26 cellular contexts compared by ENCODE assay signal in genomic region chrX:18591834-18592233, GRCh38.
"Had no signal": no experiment of that assay in that cellular context is flagged by ENCODE, and none has a peak within 500 bp of the region (broad histone marks: within the 10 kb centered on the region; RNA-seq: fewer than 3 reads in every experiment).

No MANE protein-coding gene starts in this region.

- H3K9me3 ChIP-seq: left ventricle myocardium inferior, neutrophil, right atrium auricular region, right lobe of liver, tibial nerve, vagina had no signal

- FAIRE-seq: keratinocyte had no signal

- H3K4me1 ChIP-seq: left ventricle myocardium inferior, neural progenitor cell, right atrium auricular region, right lobe of liver, tibial nerve, vagina had no signal

- H3K27ac ChIP-seq: left ventricle myocardium inferior, neural progenitor cell, neutrophil, right atrium auricular region, right lobe of liver, tibial nerve, vagina had no signal

- ATAC-seq: left cardiac atrium; natural killer cell; stimulated activated memory B cell treated with anti-CD40 and anti-IgM and Interleukin-4, amounts not matched to agents 10 μg/mL and 1 μg/mL and 100 μg/mL, for 72 hours; stimulated activated naive CD8-positive, alpha-beta T cell treated with anti-CD3 and anti-CD28 coated beads, Interleukin-15, amount 100 ng/mL, for 72 hours had no signal

- H3K4me3 ChIP-seq: left ventricle myocardium inferior, lung, neural progenitor cell, right atrium auricular region, right lobe of liver, smooth muscle cell, tibial nerve, vagina had no signal

- H3K36me3 ChIP-seq: neural progenitor cell, right atrium auricular region, right lobe of liver, vagina had no signal

- H3K27me3 ChIP-seq: neural progenitor cell, neutrophil, right atrium auricular region, right lobe of liver, tibial nerve, vagina had no signal

- H3K9ac ChIP-seq: neural progenitor cell had no signal

- DNase-seq: hypothalamus; kidney glomerular epithelial cell; left cardiac atrium; left ventricle myocardium inferior; mesendoderm; naive B cell; natural killer cell; nephron progenitor cell; occipital lobe; right lobe of liver; stimulated activated CD4-positive, alpha-beta T cell treated with anti-CD3 and anti-CD28 coated beads, Interleukin-1b, Interleukin-23, amount 100 ng/mL, for 48 hours; stimulated activated CD4-positive, alpha-beta T cell treated with anti-CD3 and anti-CD28 coated beads, Interleukin-2, amount 100 ng/mL, for 48 hours; stimulated activated CD4-positive, alpha-beta T cell treated with anti-CD3 and anti-CD28 coated beads, Interleukin-4, amount 100 ng/mL, for 4 hours; stimulated activated CD8-positive, alpha-beta memory T cell treated with anti-CD3 and anti-CD28 coated beads, Interleukin-4, amount 100 ng/mL, for 48 hours; stimulated activated naive CD4-positive, alpha-beta T cell treated with Interleukin-2 at 50 U/mL for 16 hours; stimulated activated naive CD8-positive, alpha-beta T cell treated with anti-CD3 and anti-CD28 coated beads, Interleukin-15, amount 100 ng/mL, for 72 hours; substantia nigra had no signal

- H2AFZ ChIP-seq: neural progenitor cell had no signal

- H3K4me2 ChIP-seq: neural progenitor cell, smooth muscle cell had no signal
